Comparison of ENCODE assay signal across 25 cellular contexts in the genomic region with DNA sequence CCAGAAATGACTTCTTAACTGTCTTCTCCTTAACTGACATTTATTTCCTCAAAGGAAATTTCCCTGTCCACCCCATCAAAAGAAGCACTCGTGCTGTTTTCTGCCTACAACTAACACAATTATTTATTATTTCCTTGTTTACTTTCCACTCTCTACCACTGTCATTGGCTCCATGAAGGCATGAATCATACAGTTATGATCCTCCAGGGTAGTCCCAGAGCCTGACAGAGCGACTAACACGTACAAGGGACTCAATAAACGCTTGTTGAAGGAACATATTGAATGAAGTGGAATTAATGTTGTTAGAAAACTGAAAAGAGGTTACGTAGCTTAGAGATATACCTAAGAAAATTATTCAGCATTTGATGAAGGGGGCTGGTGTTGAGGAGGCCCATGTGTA. TPM values are rescaled to one million over a fixed set of nuclear protein-coding genes. Genes with fewer than 3 reads are reported as not detected.
DNase-seq lines count a peak whose midpoint lies in the region; ATAC-seq, FAIRE-seq and TF ChIP-seq lines count a peak whose summit lies in the region.
"Had no signal": no experiment of that assay in that cellular context is flagged by ENCODE, and none has a peak within 500 bp of the region (broad histone marks: within the 10 kb centered on the region; RNA-seq: fewer than 3 reads in every experiment).

No MANE protein-coding gene starts in this region.

- no peak overlapping the region for H3K4me2 ChIP-seq in HepG2 (ENCODE audit: low read depth, low read length)
- H3K4me2 ChIP-seq: BLaER1 had no signal

- H3K36me3 Mint-ChIP-seq in chondrocyte (ENCODE audit: low read depth) = no peaks in the 10 kb centered on the region
- H3K36me3 Mint-ChIP-seq: CD14-positive monocyte; CD4-positive, CD25-positive, alpha-beta regulatory T cell had no signal

- H3K27me3 ChIP-seq in esophagus muscularis mucosa (no peaks in the 10 kb centered on the region), HepG2 (ENCODE audit: control insufficient read depth in 1 of 2, insufficient read depth in 2 of 2, low read length in 2 of 2) (no peaks in the 10 kb centered on the region; a peak in 1 of 5 replicates)
- H3K27me3 ChIP-seq: BE2C, BLaER1 had no signal

- H3K4me3 ChIP-seq in esophagus muscularis mucosa (no peak overlapping the region), HepG2 (replicated peaks in 1 of 3; ENCODE audit: insufficient read depth in 1 of 3, low read depth in 2 of 3, low read length in 3 of 3) (no peak overlapping the region)
- H3K4me3 ChIP-seq: BLaER1 had no signal

- TF ChIP-seq RAD21 in HepG2 (CRISPR knock-in tag; IDR thresholded peaks at IDR 0.05) = no peak

- H3K27ac ChIP-seq in esophagus muscularis mucosa (replicated peaks in 1 of 4) = no peak overlapping the region
- no peak overlapping the region for H3K27ac ChIP-seq in HepG2 (ENCODE audit: extremely low read length, insufficient read depth, low read length)
- H3K27ac ChIP-seq: BLaER1 had no signal

- H3K36me3 ChIP-seq in esophagus muscularis mucosa = no peaks in the 10 kb centered on the region
- no peaks in the 10 kb centered on the region for H3K36me3 ChIP-seq in HepG2 (replicated peaks in 1 of 2; ENCODE audit: control insufficient read depth in 1 of 2, insufficient read depth in 2 of 2, low read length in 2 of 2)
- H3K36me3 ChIP-seq: BE2C, BLaER1 had no signal

- no peaks in the 10 kb centered on the region for H3K4me1 Mint-ChIP-seq in chondrocyte (ENCODE audit: low read depth)
- H3K4me1 Mint-ChIP-seq: CD14-positive monocyte; CD4-positive, CD25-positive, alpha-beta regulatory T cell; CD8-positive, alpha-beta memory T cell had no signal

- H3K9ac ChIP-seq in HepG2 (ENCODE audit: insufficient read depth, low read depth, low read length) = no peak overlapping the region
- H3K9ac ChIP-seq: BLaER1 had no signal

- ATAC-seq in HepG2 (no peak), GM19395 (IDR thresholded peaks at IDR 0.05; ENCODE audit: unreplicated experiment) (no peak)

- no peaks in the 10 kb centered on the region for H3K79me2 ChIP-seq in HepG2 (ENCODE audit: insufficient read depth, low read length)

- FAIRE-seq in D721Med (lab: Jason Lieb, UNC) (peak; percentile 6), HepG2 (lab: Jason Lieb, UNC) (no peak)
- FAIRE-seq: A204.1, G401.6, GM12891, GM19239 had no signal

- intact Hi-C loops in esophagus muscularis mucosa (cut with DNase I) = no loop called here
- intact Hi-C loops in HepG2 (cut with micrococcal nuclease; ENCODE audit: unreplicated experiment) = no loop called here

- TF ChIP-seq EP300 in esophagus muscularis mucosa (IDR thresholded peaks at IDR 0.05) = no peak
- TF ChIP-seq EP300 in HepG2 (IDR thresholded peaks at IDR 0.05; ENCODE audit: low read depth in 2 of 2, low read length in 2 of 2) = no peak
- TF ChIP-seq EP300 in HepG2 (CRISPR knock-in tag; IDR thresholded peaks at IDR 0.05; ENCODE audit: borderline replicate concordance) = no peak

- H2AFZ ChIP-seq in HepG2 (ENCODE audit: low read length) = peak overlapping the region; percentile 21

- POLR2A ChIA-PET in HepG2 (lab: Yijun Ruan, JAX) = no interaction called here

- 86% methylated on average over 5 of the region's 5 CpGs for WGBS in esophagus muscularis mucosa
- WGBS in HepG2 (ENCODE audit: low lambda C conversion rate) = 68% methylated on average over 5 of the region's 5 CpGs

- no peak overlapping the region for H3K4me3 Mint-ChIP-seq in chondrocyte (ENCODE audit: unreplicated experiment)
- H3K4me3 Mint-ChIP-seq: CD14-positive monocyte; CD4-positive, alpha-beta memory T cell; CD8-positive, alpha-beta memory T cell had no signal

- CTCF ChIA-PET in HepG2 (lab: Yijun Ruan, JAX; ENCODE audit: low intra/inter-chr PET ratio, low total read pairs) = no interaction called here

- in situ Hi-C loops in HepG2 (cut with HindIII; ENCODE audit: extremely low pct_ligation_motif_present, low pct_unique_long_range_greater_than_20kb) = no loop called here

- H4K20me1 ChIP-seq in HepG2 (ENCODE audit: insufficient read depth, low read length) = no peaks in the 10 kb centered on the region
- H4K20me1 ChIP-seq: BLaER1 had no signal

- no TSS peak for BruUV-seq in HepG2 (replicated peaks; lab: Mats Ljungman, UMichigan)

- TF ChIP-seq POLR2A in esophagus muscularis mucosa (IDR thresholded peaks at IDR 0.05; ENCODE audit: low read depth) = no peak
- TF ChIP-seq POLR2A in HepG2 (IDR thresholded peaks at IDR 0.05; ENCODE audit: insufficient read depth in 1 of 2, low read depth in 2 of 2, low read length in 2 of 2) = no peak

- no peaks in the 10 kb centered on the region for H3K27me3 Mint-ChIP-seq in chondrocyte (ENCODE audit: low read depth)
- H3K27me3 Mint-ChIP-seq: CD4-positive, alpha-beta memory T cell; CD4-positive, CD25-positive, alpha-beta regulatory T cell; CD8-positive, alpha-beta memory T cell had no signal

- TF ChIP-seq CTCF in D721Med (IDR thresholded peaks at IDR 0.05; ENCODE audit: insufficient read depth, missing control alignments) (no peak), esophagus muscularis mucosa (IDR thresholded peaks at IDR 0.05) (no peak), HepG2 (CRISPR knock-in tag; IDR thresholded peaks at IDR 0.05) (no peak), chondrocyte (IDR thresholded peaks at IDR 0.05) (no peak)

- H3K4me1 ChIP-seq in esophagus muscularis mucosa = no peaks in the 10 kb centered on the region
- H3K4me1 ChIP-seq in HepG2 (ENCODE audit: insufficient read depth, low read length) = peaks cover 27% of the 10 kb centered on the region
- H3K4me1 ChIP-seq: BE2C had no signal

- DNase-seq in D721Med (ENCODE audit: insufficient read length, low spot score) (no peak), DMS53 (lab: John Stamatoyannopoulos, UW) (peak; percentile 50), esophagus muscularis mucosa (ENCODE audit: extremely low spot score) (peak; percentile 60), HepG2 (ENCODE audit: low spot score) (no peak), NCI-H1436 (lab: John Stamatoyannopoulos, UW) (no peak), chondrocyte (ENCODE audit: low spot score) (no peak), nucleus accumbens (lab: John Stamatoyannopoulos, UW) (no peak)
- DNase-seq: 8988T; ACHN; BE2C; C1 segment of cervical spinal cord; CD4-positive, alpha-beta memory T cell; CD4-positive, CD25-positive, alpha-beta regulatory T cell; CD8-positive, alpha-beta memory T cell; COR-L47; DMS79 treated with DMSO at 0.1 percent for 48 hours; GF-D8 had no signal

- no peak overlapping the region for H3K27ac Mint-ChIP-seq in chondrocyte (ENCODE audit: unreplicated experiment)
- H3K27ac Mint-ChIP-seq: CD14-positive monocyte; CD4-positive, alpha-beta memory T cell; CD4-positive, CD25-positive, alpha-beta regulatory T cell had no signal

- no peaks in the 10 kb centered on the region for H3K9me3 ChIP-seq in esophagus muscularis mucosa
- no peaks in the 10 kb centered on the region for H3K9me3 ChIP-seq in HepG2 (ENCODE audit: low read length)
- H3K9me3 ChIP-seq: BE2C had no signal

- H3K9me3 Mint-ChIP-seq in chondrocyte (ENCODE audit: low read depth) = no peaks in the 10 kb centered on the region

TF ChIP-seq in HepG2, 621 proteins besides CTCF, POLR2A, EP300 and RAD21 (continues in another document):
- TF ChIP-seq HNRNPH1 (optimal IDR thresholded peaks at IDR 0.05; ENCODE audit: low read depth, low read length) = no peak
- no peak for TF ChIP-seq KDM6A (CRISPR knock-in tag; IDR thresholded peaks at IDR 0.05; ENCODE audit: low read depth)
- no peak for TF ChIP-seq CHCHD3 (CRISPR knock-in tag; IDR thresholded peaks at IDR 0.05)
- no peak for TF ChIP-seq HDAC1 (CRISPR knock-in tag; IDR thresholded peaks at IDR 0.05)
- TF ChIP-seq, protein P1, sequence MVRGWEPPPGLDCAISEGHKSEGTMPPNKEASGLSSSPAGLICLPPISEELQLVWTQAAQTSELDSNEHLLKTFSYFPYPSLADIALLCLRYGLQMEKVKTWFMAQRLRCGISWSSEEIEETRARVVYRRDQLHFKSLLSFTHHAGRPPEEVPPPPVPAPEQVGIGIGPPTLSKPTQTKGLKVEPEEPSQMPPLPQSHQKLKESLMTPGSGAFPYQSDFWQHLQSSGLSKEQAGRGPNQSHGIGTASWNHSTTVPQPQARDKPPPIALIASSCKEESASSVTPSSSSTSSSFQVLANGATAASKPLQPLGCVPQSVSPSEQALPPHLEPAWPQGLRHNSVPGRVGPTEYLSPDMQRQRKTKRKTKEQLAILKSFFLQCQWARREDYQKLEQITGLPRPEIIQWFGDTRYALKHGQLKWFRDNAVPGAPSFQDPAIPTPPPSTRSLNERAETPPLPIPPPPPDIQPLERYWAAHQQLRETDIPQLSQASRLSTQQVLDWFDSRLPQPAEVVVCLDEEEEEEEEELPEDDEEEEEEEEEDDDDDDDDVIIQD (CRISPR knock-in tag; IDR thresholded peaks at IDR 0.05; ENCODE audit: low read depth) = no peak

RNA-seq across cellular contexts. Expression of gene GREM2, which starts 20.9 kb away (rescaled TPM):
- total RNA-seq in esophagus muscularis mucosa (1 to 10 TPM in 3 of 4 donors, under 1 TPM in 1; 0.83 to 3.1 (median 2.8) TPM), HepG2 (2016; rRNA removed; fragmentation: Illumina TruSeq; extraction: Trizol) (not detected in 2 replicates), chondrocyte (0.05 to 0.53 TPM (median 0.13 TPM) in 3 replicates)
- not detected in 2 replicates for total RNA-seq in HepG2 (2016; cell fraction: cytosol; rRNA removed; fragmentation: Illumina TruSeq; extraction: Trizol; ENCODE audit: low read depth)
- not detected in 2 replicates for total RNA-seq in HepG2 (2016; cell fraction: insoluble cytoplasmic fraction; rRNA removed; fragmentation: Illumina TruSeq; extraction: Trizol)
- total RNA-seq in HepG2 (2016; cell fraction: membrane; rRNA removed; fragmentation: Illumina TruSeq; extraction: Trizol) = not detected in 2 replicates
- total RNA-seq in HepG2 (2016; cell fraction: nucleus; rRNA removed; fragmentation: Illumina TruSeq; extraction: Trizol) = not detected in 2 replicates
- polyA plus RNA-seq in HepG2 (2011; rRNA removed) = 0.07 and 0.10 TPM in 2 replicates
- polyA plus RNA-seq in HepG2 (2011; cell fraction: cytosol; rRNA removed) = 0.04 and 0.08 TPM in 2 replicates
- 0.03 and 0.12 TPM in 2 replicates for polyA plus RNA-seq in HepG2 (2011; cell fraction: nucleus; rRNA removed)
- polyA plus RNA-seq in HepG2 (2012) = 0.44 and 2.0 TPM in 2 replicates
- polyA plus RNA-seq in HepG2 (2016; cell fraction: cytosol; fragmentation: Illumina TruSeq; extraction: Trizol; ENCODE audit: low read depth) = not detected in 2 replicates
- polyA plus RNA-seq in HepG2 (2016; cell fraction: insoluble cytoplasmic fraction; fragmentation: Illumina TruSeq; extraction: Trizol; ENCODE audit: low read depth) = not detected in 2 replicates
- polyA plus RNA-seq in HepG2 (2016; cell fraction: membrane; fragmentation: Illumina TruSeq; extraction: Trizol; ENCODE audit: low read depth) = not detected in 2 replicates
- polyA plus RNA-seq in HepG2 (2016; cell fraction: nucleus; fragmentation: Illumina TruSeq; extraction: Trizol; ENCODE audit: insufficient read depth, low read depth) = not detected in 2 replicates
- 0.06 TPM in 1 of 2 replicates, not detected in the other for polyA minus RNA-seq in HepG2 (2011; rRNA and poly(A)+ RNA removed; ENCODE audit: low replicate concordance)
- polyA minus RNA-seq in HepG2 (2011; cell fraction: cytosol; rRNA and poly(A)+ RNA removed) = not detected in 2 replicates
- not detected in 2 replicates for polyA minus RNA-seq in HepG2 (2011; cell fraction: nucleus; rRNA and poly(A)+ RNA removed)
- total RNA-seq: A673; CD4-positive, CD25-positive, alpha-beta regulatory T cell; CD8-positive, alpha-beta memory T cell had no signal
- polyA plus RNA-seq: CD14-positive monocyte; CD4-positive, CD25-positive, alpha-beta regulatory T cell had no signal

Comparison
In these comparisons a context has a peak if more than half of its experiments do, and no peak if none do; other contexts are left out.
1. DNase-seq: peak in DMS53 (single experiment) and esophagus muscularis mucosa (single experiment); none in D721Med (single experiment), HepG2 (single experiment), NCI-H1436 (single experiment), chondrocyte (single experiment) and nucleus accumbens (0 of 56).